8 cellular contexts compared by ENCODE assay signal in the genomic region with DNA sequence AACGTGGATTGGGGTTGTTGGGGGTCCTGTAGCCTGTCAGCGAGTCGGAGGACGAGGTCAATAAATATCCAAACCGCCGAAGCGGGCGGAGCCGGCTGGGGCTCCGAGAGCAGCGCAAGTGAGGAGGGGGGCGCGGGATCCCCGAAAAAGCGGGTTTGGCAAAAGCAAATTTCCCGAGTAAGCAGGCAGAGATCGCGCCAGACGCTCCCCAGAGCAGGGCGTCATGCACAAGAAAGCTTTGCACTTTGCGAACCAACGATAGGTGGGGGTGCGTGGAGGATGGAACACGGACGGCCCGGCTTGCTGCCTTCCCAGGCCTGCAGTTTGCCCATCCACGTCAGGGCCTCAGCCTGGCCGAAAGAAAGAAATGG. TPM values are rescaled to one million over a fixed set of nuclear protein-coding genes. Genes with fewer than 3 reads are reported as not detected.
DNase-seq lines count a peak whose midpoint lies in the region; ATAC-seq and TF ChIP-seq lines count a peak whose summit lies in the region.

No MANE protein-coding gene starts in this region.

- H3K4me1 ChIP-seq in DND-41 (ENCODE audit: insufficient read depth, low read length), result peaks cover 26% of the 10 kb centered on the region
- H3K4me1 ChIP-seq in HUES6 (ENCODE audit: control insufficient read depth, insufficient read depth, low read length), result peaks cover 32% of the 10 kb centered on the region
- peaks cover 25 to 55% (median 31%) of the 10 kb centered on the region in 3 donors for H3K4me1 ChIP-seq in esophagus squamous epithelium

- TF ChIP-seq EP300 in neural cell (conservative IDR thresholded peaks at IDR 0.05; ENCODE audit: poor library complexity, severe bottlenecking), result no peak

- H3K9ac ChIP-seq in DND-41 (ENCODE audit: low read depth, low read length) (peak overlapping the region; percentile 60), HUES6 (ENCODE audit: low read length) (peak overlapping the region; percentile 70), neural cell (ENCODE audit: low read length) (peak overlapping the region; percentile 66)

- DNase-seq in DND-41 (no peak), esophagus squamous epithelium (lab: John Stamatoyannopoulos, UW) (no peak), SW480 (ENCODE audit: low spot score) (no peak)
- DNase-seq in activated CD4-positive, alpha-beta T cell treated with anti-CD3 and anti-CD28 coated beads, Interleukin-2, amount 50 U/mL, for 4 hours, result peak; percentile 52 to 55

- H3K79me2 ChIP-seq in DND-41 (ENCODE audit: insufficient read depth, low read length), result no peaks in the 10 kb centered on the region
- H3K79me2 ChIP-seq in neural cell (replicated peaks; ENCODE audit: insufficient read depth, low read length), result no peaks in the 10 kb centered on the region

- no peaks in the 10 kb centered on the region for H3K9me3 ChIP-seq in DND-41 (ENCODE audit: insufficient read depth, low read length, severe bottlenecking)
- no peaks in the 10 kb centered on the region for H3K9me3 ChIP-seq in HUES6 (ENCODE audit: control insufficient read depth, insufficient read depth, low read depth, low read length)
- H3K9me3 ChIP-seq in esophagus squamous epithelium, result no peaks in the 10 kb centered on the region
- H3K9me3 ChIP-seq in neural cell (ENCODE audit: low read length), result no peaks in the 10 kb centered on the region

- no peak for TF ChIP-seq RAD21 in neural cell (conservative IDR thresholded peaks at IDR 0.05)

- H3K27ac ChIP-seq in DND-41 (ENCODE audit: low read length) (peak overlapping the region; percentile 70), HUES6 (ENCODE audit: low read depth, low read length) (peak overlapping the region; percentile 76; the same call in 1 of the 2 replicates), esophagus squamous epithelium (peak overlapping the region; percentile 84 to 98 (median 96)), neural cell (ENCODE audit: low read length) (peak overlapping the region; percentile 73)

- no peaks in the 10 kb centered on the region for H3K9me2 ChIP-seq in neural cell (ENCODE audit: insufficient read depth, low read length)

- no peak for TF ChIP-seq POLR2A in esophagus squamous epithelium (IDR thresholded peaks at IDR 0.05)

- H3K4me2 ChIP-seq in DND-41 (ENCODE audit: insufficient read depth, low read length) (peak overlapping the region; percentile 86), neural cell (ENCODE audit: low read length) (peak overlapping the region; percentile 64)

- H4K20me1 ChIP-seq in DND-41 (ENCODE audit: insufficient read depth, low read length) (0 out of 2 replicates have a peak, but pooled peaks cover 2% of the 10 kb centered on the region), neural cell (ENCODE audit: insufficient read depth) (no peaks in the 10 kb centered on the region)

- intact Hi-C loops in esophagus squamous epithelium (cut with DNase I), result loop anchor here (10.0 kb wide), 1 partner anchor 55 kb away; no protein-coding TSS in a partner anchor

- no peaks in the 10 kb centered on the region for H3K27me3 ChIP-seq in DND-41 (ENCODE audit: insufficient read depth, low read length, poor library complexity)
- no peaks in the 10 kb centered on the region for H3K27me3 ChIP-seq in HUES6 (ENCODE audit: control insufficient read depth, insufficient read depth, low read length)
- H3K27me3 ChIP-seq in esophagus squamous epithelium, result peaks cover 0 to 8% (median 0%) of the 10 kb centered on the region in 4 donors
- H3K27me3 ChIP-seq in neural cell (ENCODE audit: insufficient read depth, low read depth, low read length), result peaks cover 22% of the 10 kb centered on the region

- TF ChIP-seq CTCF in DND-41 (IDR thresholded peaks at IDR 0.05; ENCODE audit: borderline replicate concordance, extremely low read depth, low read length, poor library complexity, severe bottlenecking) (no peak), esophagus squamous epithelium (IDR thresholded peaks at IDR 0.05) (no peak), neural cell (IDR thresholded peaks at IDR 0.05; ENCODE audit: poor library complexity, severe bottlenecking) (no peak)

- ATAC-seq in DND-41 (ENCODE audit: insufficient read depth, low read depth) (peak; percentile 39), GM19328 (IDR thresholded peaks at IDR 0.05; ENCODE audit: unreplicated experiment) (no peak), GM19023 (IDR thresholded peaks at IDR 0.05; ENCODE audit: unreplicated experiment) (no peak)

- H3K36me3 ChIP-seq in DND-41 (ENCODE audit: insufficient read depth, low read length) (peaks cover 2% of the 10 kb centered on the region; the same call in 1 of the 2 replicates), HUES6 (ENCODE audit: control insufficient read depth, insufficient read depth, low read length) (peaks cover 9% of the 10 kb centered on the region; the same call in 1 of the 2 replicates), esophagus squamous epithelium (peaks cover 0 to 38% (median 3%) of the 10 kb centered on the region in 3 donors), neural cell (ENCODE audit: insufficient read depth, low read length) (no peaks in the 10 kb centered on the region)

- H2AFZ ChIP-seq in DND-41 (ENCODE audit: low read depth, low read length), result peak overlapping the region; percentile 75
- no peak overlapping the region for H2AFZ ChIP-seq in neural cell (ENCODE audit: low read depth, low read length)

- H3F3A ChIP-seq in neural cell (ENCODE audit: insufficient read depth, low read length, poor library complexity, severe bottlenecking), result no peaks in the 10 kb centered on the region

- H3K4me3 ChIP-seq in DND-41 (ENCODE audit: low read depth in 1 of 2, low read length in 2 of 2) (peak overlapping the region; percentile 45 to 75; a peak in 3 of 4 replicates), HUES6 (ENCODE audit: low read depth, low read length) (peak overlapping the region; percentile 72), esophagus squamous epithelium (peak overlapping the region; percentile 73 to 79 (median 77)), neural cell (ENCODE audit: low read length) (peak overlapping the region; percentile 68)

- 0% methylated on average over 20 to 23 of the region's 28 CpGs for WGBS in esophagus squamous epithelium, 2 donors

TF ChIP-seq in neural cell, 6 proteins besides CTCF, POLR2A, EP300 and RAD21:
- TF ChIP-seq SMC3 (conservative IDR thresholded peaks at IDR 0.05; ENCODE audit: poor library complexity) (no peak), EZH2 (IDR thresholded peaks at IDR 0.05; ENCODE audit: borderline replicate concordance, insufficient read depth, low read length, poor library complexity, severe bottlenecking) (no peak), MXI1 (conservative IDR thresholded peaks at IDR 0.05; ENCODE audit: poor library complexity, severe bottlenecking) (no peak)

RNA-seq across cellular contexts. Expression of gene SIX5, which starts 0.8 kb away (rescaled TPM):
- total RNA-seq in esophagus squamous epithelium, result 10 to 100 TPM in 2 of 4 donors, 1 to 10 TPM in 2; 5.8 to 13.5 (median 10.1) TPM
- polyA plus RNA-seq in neural cell, result 0.50 TPM in 1 of 2 replicates, not detected in the other
- 0.35 and 0.49 TPM in 2 replicates for polyA minus RNA-seq in neural cell

RNA-seq across cellular contexts. Expression of gene DMPK, which starts 12.5 kb away (rescaled TPM):
- 10 to 100 TPM; 15.8 to 36.6 (median 17.2) TPM for total RNA-seq in esophagus squamous epithelium
- polyA plus RNA-seq in neural cell, result 34.3 and 50.1 TPM in 2 replicates
- 16.1 and 23.4 TPM in 2 replicates for polyA minus RNA-seq in neural cell

RNA-seq across cellular contexts. Expression of gene DMWD, which starts 22.8 kb away (rescaled TPM):
- 10 to 100 TPM in 3 of 4 donors, 1 to 10 TPM in 1; 9.1 to 32.2 (median 23.5) TPM for total RNA-seq in esophagus squamous epithelium
- polyA plus RNA-seq in neural cell, result 20.4 and 28.5 TPM in 2 replicates
- 50.5 and 57.0 TPM in 2 replicates for polyA minus RNA-seq in neural cell

RNA-seq across cellular contexts. Expression of gene MEIOSIN, which starts 36.6 kb away (rescaled TPM):
- not detected for total RNA-seq in esophagus squamous epithelium
- not detected in 2 replicates for polyA plus RNA-seq in neural cell
- polyA minus RNA-seq in neural cell, result not detected in 2 replicates

RNA-seq across cellular contexts. Expression of gene FBXO46, which starts 39.1 kb away (rescaled TPM):
- 10 to 100 TPM; 16.0 to 37.2 (median 25.9) TPM for total RNA-seq in esophagus squamous epithelium
- 12.5 and 13.2 TPM in 2 replicates for polyA plus RNA-seq in neural cell
- polyA minus RNA-seq in neural cell, result 10.0 and 11.3 TPM in 2 replicates

Comparison
In these comparisons a context has a peak if more than half of its experiments do, and no peak if none do; other contexts are left out.
1. DNase-seq: peak in activated CD4-positive, alpha-beta T cell treated with anti-CD3 and anti-CD28 coated beads, Interleukin-2, amount 50 U/mL, for 4 hours (2 of 2); none in DND-41 (single experiment), esophagus squamous epithelium (single experiment) and SW480 (single experiment).
2. Peak in every context shown above with its lines, with median percentiles within 50 percentile points of each other: H3K27ac ChIP-seq, H3K4me3 ChIP-seq and H3K9ac ChIP-seq.